Comparison of ENCODE assay signal across 30 cellular contexts in the genomic region with DNA sequence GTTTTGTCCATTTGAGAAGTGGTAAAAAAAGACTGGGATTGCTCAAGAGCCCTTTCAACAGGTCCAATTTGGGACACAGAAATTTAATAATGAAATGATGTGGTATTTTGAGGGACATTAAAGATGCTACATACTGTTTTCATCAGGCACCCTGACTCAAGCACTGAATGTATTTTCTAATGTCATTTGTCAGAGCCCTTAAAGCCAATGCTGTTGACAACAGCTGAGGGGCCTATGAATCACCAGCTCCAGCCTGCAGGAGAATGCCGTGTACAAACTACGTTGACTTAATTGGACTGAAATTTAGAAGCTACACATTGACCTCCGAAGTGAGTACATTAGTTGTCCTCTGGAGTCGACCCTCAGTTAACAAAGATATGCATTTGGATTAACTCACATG.
DNase-seq lines count a peak whose midpoint lies in the region; ATAC-seq and TF ChIP-seq lines count a peak whose summit lies in the region.
"Had no signal": no experiment of that assay in that cellular context is flagged by ENCODE, and none has a peak within 500 bp of the region (broad histone marks: within the 10 kb centered on the region; RNA-seq: fewer than 3 reads in every experiment).

No MANE protein-coding gene starts in this region.

- WGBS in right cardiac atrium = 88% methylated on average over 4 of the region's 4 CpGs

- peaks cover 3% of the 10 kb centered on the region for H3K9me3 Mint-ChIP-seq in Calu3 (ENCODE audit: low read depth, unreplicated experiment)

- H3K27ac Mint-ChIP-seq in Calu3 (ENCODE audit: unreplicated experiment) = no peak overlapping the region
- H3K27ac Mint-ChIP-seq: activated CD4-positive, alpha-beta memory T cell treated with anti-CD3 and anti-CD28 coated beads, Interleukin-2, amount 10 ng/mL, durations not matched to agents 7 days and 5 days; activated naive CD4-positive, alpha-beta T cell treated with anti-CD3 and anti-CD28 coated beads, Interleukin-2, amount 50 U/mL, for 72 hours; CD8-positive, alpha-beta T cell; H9; memory B cell; naive B cell had no signal

- H3K27ac ChIP-seq in right cardiac atrium (ENCODE audit: low read length) = no peak overlapping the region
- peak overlapping the region; percentile 69 for H3K27ac ChIP-seq in vagina
- H3K27ac ChIP-seq: colonic mucosa, Peyer's patch, SJSA1 had no signal

- no peaks in the 10 kb centered on the region for H3K27me3 Mint-ChIP-seq in Calu3 (ENCODE audit: unreplicated experiment)
- H3K27me3 Mint-ChIP-seq: naive B cell had no signal

- H3K4me1 ChIP-seq in right cardiac atrium (ENCODE audit: control insufficient read depth, insufficient read depth, low read length) = peaks cover 2% of the 10 kb centered on the region
- peaks cover 9% of the 10 kb centered on the region for H3K4me1 ChIP-seq in vagina
- H3K4me1 ChIP-seq: colonic mucosa, Peyer's patch, SJSA1, stomach had no signal

- peak; percentile 55 for ATAC-seq in Right ventricle myocardium inferior
- no peak for ATAC-seq in right cardiac atrium
- ATAC-seq: activated CD4-positive, CD25-positive, alpha-beta regulatory T cell treated with anti-CD3 and anti-CD28 coated beads, Interleukin-2, amount 50 U/mL, for 24 hours; activated naive CD4-positive, alpha-beta T cell treated with anti-CD3 and anti-CD28 coated beads, Interleukin-2, amount 50 U/mL, for 72 hours; CD8-positive, alpha-beta T cell; upper lobe of right lung had no signal

- no peaks in the 10 kb centered on the region for H3K9me3 ChIP-seq in right cardiac atrium (ENCODE audit: control insufficient read depth, low read length)
- no peaks in the 10 kb centered on the region for H3K9me3 ChIP-seq in vagina
- H3K9me3 ChIP-seq: colonic mucosa, Peyer's patch, upper lobe of right lung had no signal

- intact Hi-C loops in Right ventricle myocardium inferior (cut with DNase I) = no loop called here
- intact Hi-C loops in right cardiac atrium (cut with DNase I) = no loop called here
- intact Hi-C loops in vagina (cut with DNase I) = no loop called here
- intact Hi-C loops in Calu3 (cut with micrococcal nuclease; ENCODE audit: unreplicated experiment) = no loop called here

- H3K4me3 ChIP-seq in right cardiac atrium (ENCODE audit: low read length) = no peak overlapping the region
- no peak overlapping the region for H3K4me3 ChIP-seq in vagina
- H3K4me3 ChIP-seq: colonic mucosa, Peyer's patch, SJSA1, skin epidermis, stomach, upper lobe of right lung had no signal

- no peak overlapping the region for H3K4me3 Mint-ChIP-seq in Calu3 (ENCODE audit: low read depth, unreplicated experiment)
- H3K4me3 Mint-ChIP-seq: activated CD4-positive, alpha-beta memory T cell treated with anti-CD3 and anti-CD28 coated beads, Interleukin-2, amount 10 ng/mL, durations not matched to agents 7 days and 5 days; CD8-positive, alpha-beta T cell; H9; memory B cell; naive B cell had no signal

- DNase-seq in Right ventricle myocardium inferior (ENCODE audit: missing footprints) (no peak), right cardiac atrium (no peak), RPMI7951 (ENCODE audit: low read depth) (peak; percentile 70), myocyte (ENCODE audit: low read depth) (peak; percentile 59), vagina (ENCODE audit: extremely low spot score in 2 of 2) (no peak), NCI-H2107 (lab: John Stamatoyannopoulos, UW) (no peak), Calu3 (no peak)
- no peak for DNase-seq in stimulated activated CD4-positive, alpha-beta T cell treated with anti-CD3 and anti-CD28 coated beads, Interleukin-2, amount 100 ng/mL, for 24 hours
- DNase-seq: 8988T; activated CD4-positive, alpha-beta memory T cell treated with anti-CD3 and anti-CD28 coated beads, Interleukin-2, amount 10 ng/mL, durations not matched to agents 7 days and 5 days; CD8-positive, alpha-beta T cell; colonic mucosa; DMS153; effector CD8-positive, alpha-beta T cell; H9; KBM-7; naive B cell; NCI-H1417; NCI-H2081; NCI-H345; NCI-H748 treated with DMSO at 0.1 percent for 48 hours; occipital lobe; Peyer's patch; stomach; upper lobe of right lung had no signal

- no peak for TF ChIP-seq POLR2A in vagina (IDR thresholded peaks at IDR 0.05)

- TF ChIP-seq CTCF in vagina (IDR thresholded peaks at IDR 0.05) (no peak), Calu3 (IDR thresholded peaks at IDR 0.05; ENCODE audit: unreplicated experiment) (no peak)

- H3K36me3 Mint-ChIP-seq in Calu3 (ENCODE audit: insufficient read depth, unreplicated experiment) = no peaks in the 10 kb centered on the region
- H3K36me3 Mint-ChIP-seq: activated naive CD4-positive, alpha-beta T cell treated with anti-CD3 and anti-CD28 coated beads, Interleukin-2, amount 50 U/mL, for 72 hours; CD8-positive, alpha-beta T cell; memory B cell had no signal

- CTCF ChIA-PET in Calu3 (lab: Charles Lee) = interaction anchor here (0.6 kb wide), 1 partner anchor 312 kb away, joined by 4 read pairs; no protein-coding TSS in a partner anchor

- no TSS peak for BruUV-seq in Calu3 (replicated peaks; lab: Mats Ljungman, UMichigan)

- H3K4me1 Mint-ChIP-seq in Calu3 (ENCODE audit: low read depth, unreplicated experiment) = peaks cover 27% of the 10 kb centered on the region
- H3K4me1 Mint-ChIP-seq: H9, naive B cell had no signal

- no peaks in the 10 kb centered on the region for H3K36me3 ChIP-seq in vagina
- H3K36me3 ChIP-seq: colonic mucosa, Peyer's patch, SJSA1, stomach, upper lobe of right lung had no signal

- no peaks in the 10 kb centered on the region for H3K27me3 ChIP-seq in right cardiac atrium (ENCODE audit: control insufficient read depth, insufficient read depth)
- H3K27me3 ChIP-seq in vagina = no peaks in the 10 kb centered on the region
- H3K27me3 ChIP-seq: colonic mucosa, Peyer's patch, SJSA1, stomach, upper lobe of right lung had no signal

Comparison
In these comparisons a context has a peak if more than half of its experiments do, and no peak if none do; other contexts are left out.
1. DNase-seq: peak in RPMI7951 (single experiment) and myocyte (single experiment); none in Right ventricle myocardium inferior (single experiment), right cardiac atrium (0 of 3), vagina (0 of 2), NCI-H2107 (single experiment), stimulated activated CD4-positive, alpha-beta T cell treated with anti-CD3 and anti-CD28 coated beads, Interleukin-2, amount 100 ng/mL, for 24 hours (0 of 2) and Calu3 (single experiment).